Comparison of ENCODE assay signal across 25 cellular contexts in genomic region chr20:23164176-23164601, GRCh38.
DNase-seq lines count a peak whose midpoint lies in the region; ATAC-seq, FAIRE-seq and TF ChIP-seq lines count a peak whose summit lies in the region.
"Had no signal": no experiment of that assay in that cellular context is flagged by ENCODE, and none has a peak within 500 bp of the region (broad histone marks: within the 10 kb centered on the region; RNA-seq: fewer than 3 reads in every experiment).

No MANE protein-coding gene starts in this region.

- H3K4me1 ChIP-seq in colonic mucosa (peaks cover 24% of the 10 kb centered on the region), HepG2 (ENCODE audit: insufficient read depth, low read length) (peaks cover 18% of the 10 kb centered on the region), sigmoid colon (peaks cover 0 to 21% (median 18%) of the 10 kb centered on the region in 4 donors)
- H3K4me1 ChIP-seq: HAP-1 had no signal

- CTCF ChIA-PET in HepG2 (lab: Yijun Ruan, JAX; ENCODE audit: low intra/inter-chr PET ratio, low total read pairs), result no interaction called here

- peak; percentile 59 for FAIRE-seq in HepG2 (lab: Jason Lieb, UNC)
- FAIRE-seq: G401.6 had no signal

- H3K9me3 Mint-ChIP-seq in stimulated activated naive B cell treated with anti-CD40 and anti-IgM and Interleukin-4, amounts not matched to agents 10 μg/mL and 1 μg/mL and 100 μg/mL, for 72 hours, result peaks cover 0 to 2% of the 10 kb centered on the region in 2 donors
- H3K9me3 Mint-ChIP-seq: central memory CD8-positive, alpha-beta T cell; effector memory CD8-positive, alpha-beta T cell had no signal

- H3K27me3 Mint-ChIP-seq in stimulated activated naive B cell treated with anti-CD40 and anti-IgM and Interleukin-4, amounts not matched to agents 10 μg/mL and 1 μg/mL and 100 μg/mL, for 72 hours, result peaks cover 0 to 4% of the 10 kb centered on the region in 2 donors

- peak; percentile 90 for ATAC-seq in HepG2
- ATAC-seq in stimulated activated naive B cell treated with anti-CD40 and anti-IgM and Interleukin-4, amounts not matched to agents 10 μg/mL and 1 μg/mL and 100 μg/mL, for 72 hours (replicated peaks), result no peak
- ATAC-seq: effector memory CD8-positive, alpha-beta T cell; naive thymus-derived CD8-positive, alpha-beta T cell had no signal

- H3K4me1 Mint-ChIP-seq in stimulated activated naive B cell treated with anti-CD40 and anti-IgM and Interleukin-4, amounts not matched to agents 10 μg/mL and 1 μg/mL and 100 μg/mL, for 72 hours, result no peaks in the 10 kb centered on the region

- no peaks in the 10 kb centered on the region for H3K9me3 ChIP-seq in colonic mucosa
- no peaks in the 10 kb centered on the region for H3K9me3 ChIP-seq in HepG2 (ENCODE audit: low read length)
- no peaks in the 10 kb centered on the region for H3K9me3 ChIP-seq in sigmoid colon
- H3K9me3 ChIP-seq: HAP-1, spleen, suprapubic skin had no signal

- no peak for TF ChIP-seq CTCF in colonic mucosa (IDR thresholded peaks at IDR 0.05)
- TF ChIP-seq CTCF in HepG2 (CRISPR knock-in tag; IDR thresholded peaks at IDR 0.05), result 0 out of 2 replicates have a peak, but pooled peaks have one; percentile 5
- no peak for TF ChIP-seq CTCF in sigmoid colon (IDR thresholded peaks at IDR 0.05)
- no peak for TF ChIP-seq CTCF in GM20000 (IDR thresholded peaks at IDR 0.05; ENCODE audit: extremely low read depth, missing control alignments)

- H3K27ac Mint-ChIP-seq in stimulated activated naive B cell treated with anti-CD40 and anti-IgM and Interleukin-4, amounts not matched to agents 10 μg/mL and 1 μg/mL and 100 μg/mL, for 72 hours, result no peak overlapping the region
- H3K27ac Mint-ChIP-seq: effector memory CD8-positive, alpha-beta T cell; progenitor cell of endocrine pancreas had no signal

- no peaks in the 10 kb centered on the region for H4K20me1 ChIP-seq in HepG2 (ENCODE audit: insufficient read depth, low read length)

- in situ Hi-C loops in HepG2 (cut with HindIII; ENCODE audit: extremely low pct_ligation_motif_present, low pct_unique_long_range_greater_than_20kb), result no loop called here

- no peak overlapping the region for H3K4me3 ChIP-seq in colonic mucosa
- peak overlapping the region in 1 of 3 experiments; percentile 41; a peak in 1 of 6 replicates for H3K4me3 ChIP-seq in HepG2 (replicated peaks in 1 of 3; ENCODE audit: insufficient read depth in 1 of 3, low read depth in 2 of 3, low read length in 3 of 3)
- no peak overlapping the region for H3K4me3 ChIP-seq in sigmoid colon
- H3K4me3 ChIP-seq: HAP-1, lung, spleen, suprapubic skin had no signal

- no peaks in the 10 kb centered on the region for H3K36me3 Mint-ChIP-seq in stimulated activated naive B cell treated with anti-CD40 and anti-IgM and Interleukin-4, amounts not matched to agents 10 μg/mL and 1 μg/mL and 100 μg/mL, for 72 hours
- H3K36me3 Mint-ChIP-seq: naive thymus-derived CD8-positive, alpha-beta T cell had no signal

- H3K27me3 ChIP-seq in colonic mucosa (no peaks in the 10 kb centered on the region), HepG2 (ENCODE audit: control insufficient read depth in 1 of 2, insufficient read depth in 2 of 2, low read length in 2 of 2) (peaks cover 4 to 22% of the 10 kb centered on the region in 2 experiments; a peak in 3 of 5 replicates), sigmoid colon (peaks cover 0 to 4% (median 0%) of the 10 kb centered on the region in 3 donors)
- H3K27me3 ChIP-seq: suprapubic skin had no signal

- no peaks in the 10 kb centered on the region for H3K79me2 ChIP-seq in HepG2 (ENCODE audit: insufficient read depth, low read length)

- TF ChIP-seq EP300 in HepG2 (IDR thresholded peaks at IDR 0.05; ENCODE audit: low read depth in 2 of 2, low read length in 2 of 2) (no peak), HepG2 (CRISPR knock-in tag; IDR thresholded peaks at IDR 0.05; ENCODE audit: borderline replicate concordance) (no peak), sigmoid colon (IDR thresholded peaks at IDR 0.05) (no peak)

- no peak overlapping the region for H3K27ac ChIP-seq in colonic mucosa
- H3K27ac ChIP-seq in HepG2 (ENCODE audit: extremely low read length, insufficient read depth, low read length), result no peak overlapping the region
- H3K27ac ChIP-seq in sigmoid colon, result no peak overlapping the region
- H3K27ac ChIP-seq: spleen, suprapubic skin had no signal

- no peak overlapping the region for H2AFZ ChIP-seq in HepG2 (ENCODE audit: low read length)

- no peak overlapping the region for H3K4me3 Mint-ChIP-seq in stimulated activated naive B cell treated with anti-CD40 and anti-IgM and Interleukin-4, amounts not matched to agents 10 μg/mL and 1 μg/mL and 100 μg/mL, for 72 hours
- H3K4me3 Mint-ChIP-seq: CD14-positive monocyte; central memory CD8-positive, alpha-beta T cell; effector memory CD8-positive, alpha-beta T cell; naive thymus-derived CD8-positive, alpha-beta T cell had no signal

- H3K9ac ChIP-seq in colonic mucosa (ENCODE audit: low read depth in 2 of 2, low read length in 2 of 2) (peak overlapping the region; percentile 26 to 51), HepG2 (ENCODE audit: insufficient read depth, low read depth, low read length) (no peak overlapping the region)

- TF ChIP-seq RAD21 in HepG2 (CRISPR knock-in tag; IDR thresholded peaks at IDR 0.05), result no peak

- 8% methylated on average over 13 of the region's 13 CpGs for WGBS in HepG2 (ENCODE audit: low lambda C conversion rate)
- 19 to 59% methylated on average over 13 of the region's 13 CpGs for WGBS in sigmoid colon, 2 donors

- H3K36me3 ChIP-seq in colonic mucosa (no peaks in the 10 kb centered on the region), HepG2 (replicated peaks in 1 of 2; ENCODE audit: control insufficient read depth in 1 of 2, insufficient read depth in 2 of 2, low read length in 2 of 2) (no peaks in the 10 kb centered on the region), sigmoid colon (no peaks in the 10 kb centered on the region)
- H3K36me3 ChIP-seq: HAP-1, spleen, suprapubic skin had no signal

- TF ChIP-seq POLR2A in HepG2 (IDR thresholded peaks at IDR 0.05; ENCODE audit: insufficient read depth in 1 of 2, low read depth in 2 of 2, low read length in 2 of 2), result no peak
- TF ChIP-seq POLR2A in sigmoid colon (IDR thresholded peaks at IDR 0.05), result no peak

- DNase-seq in HT-29 (ENCODE audit: low spot score), result peak; percentile 64
- peak; percentile 73 for DNase-seq in colonic mucosa
- peak; percentile 43 for DNase-seq in HepG2 (ENCODE audit: low spot score)
- peak; percentile 61 for DNase-seq in sigmoid colon
- no peak for DNase-seq in GM20000 (ENCODE audit: low spot score)
- DNase-seq in stimulated activated naive B cell treated with anti-CD40 and anti-IgM and Interleukin-4, amounts not matched to agents 10 μg/mL and 1 μg/mL and 100 μg/mL, for 72 hours, result no peak
- DNase-seq in Kasumi-1 (lab: John Stamatoyannopoulos, UW), result no peak
- no peak for DNase-seq in SW480 (ENCODE audit: low spot score)
- DNase-seq: activated CD4-positive, alpha-beta T cell treated with anti-CD3 and anti-CD28 coated beads for 48 hours; activated gamma-delta T cell treated with Interleukin-2 at 50 U/mL for 16 hours; amniotic stem cell; DMS 273 treated with DMSO at 0.1 percent for 48 hours; effector memory CD8-positive, alpha-beta T cell; naive thymus-derived CD8-positive, alpha-beta T cell; NCI-H1694 treated with DMSO at 0.1 percent for 48 hours; NCI-H345; SW 1271 had no signal

- POLR2A ChIA-PET in HepG2 (lab: Yijun Ruan, JAX), result interaction anchor here (1.0 to 1.7 kb wide), 4 partner anchors 9 to 186 kb away, joined by 3 to 5 read pairs (median 4); partner anchors contain the start of gene NXT1

- H3K4me2 ChIP-seq in HepG2 (ENCODE audit: low read depth, low read length), result peak overlapping the region; percentile 60

- intact Hi-C loops in colonic mucosa (cut with DNase I) (no loop called here), HepG2 (cut with micrococcal nuclease; ENCODE audit: unreplicated experiment) (loop anchor here (1.0 kb wide), 1 partner anchor 17 kb away; no protein-coding TSS in a partner anchor), sigmoid colon (cut with DNase I) (no loop called here)

- no TSS peak for BruUV-seq in HepG2 (replicated peaks; lab: Mats Ljungman, UMichigan)

TF ChIP-seq in HepG2, 621 proteins besides CTCF, POLR2A, EP300 and RAD21 (continues in another document):
- TF ChIP-seq CCDC6 (CRISPR knock-in tag; IDR thresholded peaks at IDR 0.05) (no peak), SRY (CRISPR knock-in tag; IDR thresholded peaks at IDR 0.05) (no peak), ZBTB3 (CRISPR knock-in tag; IDR thresholded peaks at IDR 0.05; ENCODE audit: borderline replicate concordance, low read depth) (no peak), GABPA (IDR thresholded peaks at IDR 0.05; ENCODE audit: low read depth, low read length) (no peak), GABPA (CRISPR knock-in tag; IDR thresholded peaks at IDR 0.05; ENCODE audit: low read depth) (peak; percentile 42; the same call in 1 of the 2 replicates), ZNF780A (CRISPR knock-in tag; IDR thresholded peaks at IDR 0.05) (no peak), ZNF10 (CRISPR knock-in tag; IDR thresholded peaks at IDR 0.05; ENCODE audit: borderline replicate concordance, low read depth) (no peak), ZNF816 (CRISPR knock-in tag; IDR thresholded peaks at IDR 0.05; ENCODE audit: borderline replicate concordance) (no peak)
- TF ChIP-seq, protein P1, sequence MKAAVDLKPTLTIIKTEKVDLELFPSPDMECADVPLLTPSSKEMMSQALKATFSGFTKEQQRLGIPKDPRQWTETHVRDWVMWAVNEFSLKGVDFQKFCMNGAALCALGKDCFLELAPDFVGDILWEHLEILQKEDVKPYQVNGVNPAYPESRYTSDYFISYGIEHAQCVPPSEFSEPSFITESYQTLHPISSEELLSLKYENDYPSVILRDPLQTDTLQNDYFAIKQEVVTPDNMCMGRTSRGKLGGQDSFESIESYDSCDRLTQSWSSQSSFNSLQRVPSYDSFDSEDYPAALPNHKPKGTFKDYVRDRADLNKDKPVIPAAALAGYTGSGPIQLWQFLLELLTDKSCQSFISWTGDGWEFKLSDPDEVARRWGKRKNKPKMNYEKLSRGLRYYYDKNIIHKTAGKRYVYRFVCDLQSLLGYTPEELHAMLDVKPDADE (CRISPR knock-in tag; IDR thresholded peaks at IDR 0.05), result no peak

Comparison
In these comparisons a context has a peak if more than half of its experiments do, and no peak if none do; other contexts are left out.
1. DNase-seq: peak in HT-29 (single experiment), colonic mucosa (single experiment), HepG2 (single experiment) and sigmoid colon (single experiment); none in GM20000 (single experiment), stimulated activated naive B cell treated with anti-CD40 and anti-IgM and Interleukin-4, amounts not matched to agents 10 μg/mL and 1 μg/mL and 100 μg/mL, for 72 hours (single experiment), Kasumi-1 (0 of 2) and SW480 (single experiment).